ENCODE assay signal across 20 cellular contexts in the genomic region with DNA sequence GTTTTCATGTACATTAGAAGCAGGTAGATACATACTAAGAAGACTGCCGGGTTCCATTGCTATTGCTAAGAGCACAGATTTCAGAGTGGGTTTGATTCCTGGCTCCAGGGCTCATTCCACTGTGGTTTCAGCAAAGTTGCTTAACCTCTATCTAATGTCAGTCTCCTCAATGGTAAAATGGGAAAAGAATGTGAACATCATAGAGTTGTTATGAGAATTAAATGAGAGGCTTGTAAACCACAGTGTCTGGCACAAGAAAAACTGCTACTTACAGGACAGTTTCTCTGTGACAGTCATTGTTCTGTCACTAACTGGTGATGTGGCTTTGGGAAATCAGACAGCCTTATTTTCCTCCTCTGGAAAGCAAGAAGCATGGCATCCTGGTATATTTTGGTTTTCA. TPM values are rescaled to one million over a fixed set of nuclear protein-coding genes. Genes with fewer than 3 reads are reported as not detected.
DNase-seq lines count a peak whose midpoint lies in the region; FAIRE-seq and TF ChIP-seq lines count a peak whose summit lies in the region.
"Had no signal": no experiment of that assay in that cellular context is flagged by ENCODE, and none has a peak within 500 bp of the region (broad histone marks: within the 10 kb centered on the region; RNA-seq: fewer than 3 reads in every experiment).

No MANE protein-coding gene starts in this region.

- H3K27me3 Mint-ChIP-seq in HFFc6 (ENCODE audit: insufficient read depth): peaks cover 38% of the 10 kb centered on the region

- H3K27ac ChIP-seq in smooth muscle cell (ENCODE audit: low read depth) (peak overlapping the region; percentile 82), vagina (no peak overlapping the region)
- H3K27ac ChIP-seq: SJCRH30 had no signal

- peak overlapping the region; percentile 42 for H3K9ac ChIP-seq in smooth muscle cell (ENCODE audit: low read depth)

- H3K27me3 ChIP-seq in smooth muscle cell (ENCODE audit: low read depth) (no peaks in the 10 kb centered on the region), vagina (no peaks in the 10 kb centered on the region)

- H3K9me3 ChIP-seq in smooth muscle cell (replicated peaks; ENCODE audit: low read depth) (no peaks in the 10 kb centered on the region), vagina (no peaks in the 10 kb centered on the region)
- H3K9me3 ChIP-seq: SJCRH30 had no signal

- no peak for FAIRE-seq in GM12891 (lab: Jason Lieb, UNC)

- peak overlapping the region; percentile 3; the same call in 1 of the 2 replicates for H3K27ac Mint-ChIP-seq in HFFc6
- H3K27ac Mint-ChIP-seq: activated CD4-positive, alpha-beta T cell treated with anti-CD3 and anti-CD28 coated beads for 36 hours; CD4-positive, CD25-positive, alpha-beta regulatory T cell; GM23338; natural killer cell; type B pancreatic cell had no signal

- H3K4me1 Mint-ChIP-seq in HFFc6 (ENCODE audit: low read depth): peaks cover 37% of the 10 kb centered on the region
- H3K4me1 Mint-ChIP-seq: activated CD4-positive, alpha-beta T cell treated with anti-CD3 and anti-CD28 coated beads for 36 hours; natural killer cell had no signal

- no peak overlapping the region for H2AFZ ChIP-seq in smooth muscle cell (ENCODE audit: low read depth)
- H2AFZ ChIP-seq: GM23338 had no signal

- in situ Hi-C loops in astrocyte of the spinal cord (cut with HindIII; ENCODE audit: low sequenced_read_pairs): no loop called here
- in situ Hi-C loops in KBM-7 (cut with MboI; ENCODE audit: low pct_unique_long_range_greater_than_20kb, low sequenced_read_pairs): no loop called here

- H3K36me3 ChIP-seq in smooth muscle cell (ENCODE audit: low read depth): no peaks in the 10 kb centered on the region
- no peaks in the 10 kb centered on the region for H3K36me3 ChIP-seq in vagina
- H3K36me3 ChIP-seq: SJCRH30 had no signal

- 0 out of 2 replicates have a peak, but pooled peaks cover 6% of the 10 kb centered on the region for H3K36me3 Mint-ChIP-seq in HFFc6 (ENCODE audit: low read depth)
- H3K36me3 Mint-ChIP-seq: CD4-positive, CD25-positive, alpha-beta regulatory T cell; natural killer cell; type B pancreatic cell had no signal

- H3K4me1 ChIP-seq in smooth muscle cell (ENCODE audit: low read depth) (peaks cover 30% of the 10 kb centered on the region), vagina (no peaks in the 10 kb centered on the region)
- H3K4me1 ChIP-seq: SJCRH30 had no signal

- H3K4me3 ChIP-seq in astrocyte of the spinal cord (ENCODE audit: low read depth, low read length): no peak overlapping the region
- H3K4me3 ChIP-seq in foreskin fibroblast (ENCODE audit: low read depth in 1 of 2, low read length in 2 of 2): no peak overlapping the region
- no peak overlapping the region for H3K4me3 ChIP-seq in smooth muscle cell
- H3K4me3 ChIP-seq in vagina: no peak overlapping the region
- H3K4me3 ChIP-seq: GM23338, SJCRH30 had no signal

- H3K9me3 Mint-ChIP-seq in HFFc6: peaks cover 6% of the 10 kb centered on the region; the same call in 1 of the 2 replicates
- H3K9me3 Mint-ChIP-seq: natural killer cell had no signal

- no peak overlapping the region for H3K4me3 Mint-ChIP-seq in HFFc6
- H3K4me3 Mint-ChIP-seq: activated CD4-positive, alpha-beta T cell treated with anti-CD3 and anti-CD28 coated beads for 36 hours; brain; CD4-positive, CD25-positive, alpha-beta regulatory T cell; GM23338; natural killer cell; type B pancreatic cell had no signal

- peaks cover 18% of the 10 kb centered on the region for H3F3A ChIP-seq in smooth muscle cell (ENCODE audit: low read depth)

- intact Hi-C loops in vagina (cut with DNase I): no loop called here

- DNase-seq in HFFc6 (peak; percentile 79), astrocyte of the spinal cord (ENCODE audit: low read depth, low spot score) (peak; percentile 58), foreskin fibroblast (peak; percentile 51 to 67), smooth muscle cell (lab: John Stamatoyannopoulos, UW; ENCODE audit: unreplicated experiment) (no peak), vagina (ENCODE audit: extremely low spot score in 2 of 2) (no peak), KBM-7 (no peak), GM12891 (ENCODE audit: insufficient read length, low spot score) (no peak)
- DNase-seq: activated CD4-positive, alpha-beta T cell treated with anti-CD3 and anti-CD28 coated beads for 36 hours; activated CD8-positive, alpha-beta memory T cell treated with anti-CD3 and anti-CD28 coated beads, Interleukin-2, amount 50 U/mL, for 4 hours; CD4-positive, CD25-positive, alpha-beta regulatory T cell; DMS79; Kasumi-1; natural killer cell; NCI-H1694; SJCRH30; stimulated activated naive CD4-positive, alpha-beta T cell treated with Interleukin-2 at 50 U/mL for 16 hours; T-helper 9 cell had no signal

- no peak for TF ChIP-seq POLR2A in vagina (IDR thresholded peaks at IDR 0.05)
- TF ChIP-seq POLR2A in GM12891 (IDR thresholded peaks at IDR 0.05; ENCODE audit: low read depth, low read length): no peak

- 8% methylated on average over 1 of the region's 1 CpG for WGBS in smooth muscle cell (ENCODE audit: low lambda C conversion rate)

- TF ChIP-seq CTCF in HFFc6 (IDR thresholded peaks at IDR 0.05): no peak
- no peak for TF ChIP-seq CTCF in astrocyte of the spinal cord (IDR thresholded peaks at IDR 0.05; ENCODE audit: low read depth, low read length)
- TF ChIP-seq CTCF in foreskin fibroblast (IDR thresholded peaks at IDR 0.05; ENCODE audit: low read depth, low read length): no peak
- no peak for TF ChIP-seq CTCF in smooth muscle cell (IDR thresholded peaks at IDR 0.05; ENCODE audit: borderline replicate concordance, insufficient read depth, poor library complexity, severe bottlenecking)
- TF ChIP-seq CTCF in vagina (IDR thresholded peaks at IDR 0.05): no peak

- peak overlapping the region; percentile 42 for H3K4me2 ChIP-seq in smooth muscle cell
- H3K4me2 ChIP-seq: GM23338 had no signal

- no peaks in the 10 kb centered on the region for H3K79me2 ChIP-seq in smooth muscle cell (ENCODE audit: low read depth)

- H4K20me1 ChIP-seq in smooth muscle cell (ENCODE audit: low read depth): no peaks in the 10 kb centered on the region

TF ChIP-seq in GM12891, 5 proteins besides CTCF, POLR2A, EP300 and RAD21:
- no peak for TF ChIP-seq PAX5 (IDR thresholded peaks at IDR 0.05; ENCODE audit: insufficient read depth, low read length, severe bottlenecking)
- TF ChIP-seq POLR2AphosphoS5 (IDR thresholded peaks at IDR 0.05; ENCODE audit: low read depth, low read length): no peak
- no peak for TF ChIP-seq POU2F2 (IDR thresholded peaks at IDR 0.05; ENCODE audit: low read depth, low read length)
- TF ChIP-seq TAF1 (IDR thresholded peaks at IDR 0.05; ENCODE audit: low read depth, low read length): no peak
- TF ChIP-seq SPI1 (IDR thresholded peaks at IDR 0.05; ENCODE audit: low read depth, low read length): no peak

RNA-seq across cellular contexts. Expression of gene PLXNA2, which starts 10.7 kb away (rescaled TPM):
- total RNA-seq in HFFc6 (2021; fragmentation: NEBNext Ultra II Directional; extraction: Animal tissue kit (Norgen Biotek cat#: 25700)): 10 to 100 TPM; 20.9 to 29.9 (median 28.1) TPM
- 8.2 and 12.0 TPM in 2 replicates for total RNA-seq in smooth muscle cell
- polyA plus RNA-seq in smooth muscle cell: 8.7 and 15.7 TPM in 2 replicates
- total RNA-seq in vagina: 38.3 TPM
- polyA plus RNA-seq in GM12891 (2012; ENCODE audit: low read depth, missing spikeins): 0.26 TPM

Comparison
In these comparisons a context has a peak if more than half of its experiments do, and no peak if none do; other contexts are left out.
1. DNase-seq: peak in HFFc6 (single experiment), astrocyte of the spinal cord (single experiment) and foreskin fibroblast (2 of 2); none in smooth muscle cell (single experiment), vagina (0 of 2), KBM-7 (single experiment) and GM12891 (single experiment).